9 cellular contexts compared by ENCODE assay signal in genomic region chr9:120453792-120454191, GRCh38.
"Had no signal": no experiment of that assay in that cellular context is flagged by ENCODE, and none has a peak within 500 bp of the region (broad histone marks: within the 10 kb centered on the region; RNA-seq: fewer than 3 reads in every experiment).

No MANE protein-coding gene starts in this region.

- DNase-seq: GM23248, GOT3, H7, H9, HCEC 1CT, HFFc6 had no signal

- H3K9me3 ChIP-seq: HAP-1 had no signal

- H3K27ac ChIP-seq: GM23248 had no signal

- ATAC-seq: GM23338, HCT116 had no signal

- H3K4me3 ChIP-seq: GM23248, GM23338, HAP-1 had no signal

- H3K4me1 ChIP-seq: HAP-1 had no signal
